In the genomic region with DNA sequence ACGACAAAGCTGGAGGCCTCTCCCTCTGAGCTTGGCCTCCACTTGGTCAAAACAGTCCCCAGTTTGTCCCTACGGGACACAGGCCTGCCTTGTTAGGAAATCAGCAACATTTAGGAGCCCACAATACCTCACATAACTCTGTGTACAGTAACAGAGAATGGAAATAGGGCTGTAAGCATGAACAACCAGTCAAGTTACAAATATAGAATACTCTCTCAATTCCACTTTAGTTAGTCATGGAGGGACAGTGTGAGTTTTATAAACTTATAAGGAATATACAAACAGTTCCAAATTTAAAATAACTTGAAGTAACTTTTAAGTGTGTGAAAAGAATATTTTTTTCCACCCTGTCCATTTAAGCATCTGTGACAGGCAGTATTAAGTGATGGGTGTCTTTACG, we compare ENCODE assay signal across 2 cellular contexts.
TF ChIP-seq lines count a peak whose summit lies in the region.

No MANE protein-coding gene starts in this region.

TF ChIP-seq in SK-N-SH, 30 proteins besides CTCF, POLR2A, EP300 and RAD21:
- TF ChIP-seq ZBTB33 (IDR thresholded peaks at IDR 0.05; ENCODE audit: borderline replicate concordance, low read depth) = no peak
- no peak for TF ChIP-seq YY1 (IDR thresholded peaks at IDR 0.05; ENCODE audit: low read depth)
- no peak for TF ChIP-seq MAX (IDR thresholded peaks at IDR 0.05; ENCODE audit: low read depth)
- TF ChIP-seq JUND (IDR thresholded peaks at IDR 0.05) = no peak
- no peak for TF ChIP-seq SMC3 (IDR thresholded peaks at IDR 0.05; ENCODE audit: low read depth, low read length)

TF ChIP-seq in SK-N-SH treated with all-trans-retinoic acid at 6 μM for 48 hours, 23 proteins besides CTCF, POLR2A, EP300 and RAD21 (continued from another document):
- TF ChIP-seq, protein P1, sequence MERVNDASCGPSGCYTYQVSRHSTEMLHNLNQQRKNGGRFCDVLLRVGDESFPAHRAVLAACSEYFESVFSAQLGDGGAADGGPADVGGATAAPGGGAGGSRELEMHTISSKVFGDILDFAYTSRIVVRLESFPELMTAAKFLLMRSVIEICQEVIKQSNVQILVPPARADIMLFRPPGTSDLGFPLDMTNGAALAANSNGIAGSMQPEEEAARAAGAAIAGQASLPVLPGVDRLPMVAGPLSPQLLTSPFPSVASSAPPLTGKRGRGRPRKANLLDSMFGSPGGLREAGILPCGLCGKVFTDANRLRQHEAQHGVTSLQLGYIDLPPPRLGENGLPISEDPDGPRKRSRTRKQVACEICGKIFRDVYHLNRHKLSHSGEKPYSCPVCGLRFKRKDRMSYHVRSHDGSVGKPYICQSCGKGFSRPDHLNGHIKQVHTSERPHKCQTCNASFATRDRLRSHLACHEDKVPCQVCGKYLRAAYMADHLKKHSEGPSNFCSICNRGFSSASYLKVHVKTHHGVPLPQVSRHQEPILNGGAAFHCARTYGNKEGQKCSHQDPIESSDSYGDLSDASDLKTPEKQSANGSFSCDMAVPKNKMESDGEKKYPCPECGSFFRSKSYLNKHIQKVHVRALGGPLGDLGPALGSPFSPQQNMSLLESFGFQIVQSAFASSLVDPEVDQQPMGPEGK (CRISPR knock-in tag; IDR thresholded peaks at IDR 0.05; ENCODE audit: borderline replicate concordance) = no peak
- no peak for TF ChIP-seq GLIS3 (CRISPR knock-in tag; IDR thresholded peaks at IDR 0.05)
- TF ChIP-seq ZFP30 (CRISPR knock-in tag; IDR thresholded peaks at IDR 0.05) = no peak
- TF ChIP-seq PPARA (CRISPR knock-in tag; IDR thresholded peaks at IDR 0.05; ENCODE audit: borderline replicate concordance) = no peak
